In genomic region chr1:12617901-12618660, GRCh38 we compare ENCODE assay signal across 8 cellular contexts. TPM values are rescaled to one million over a fixed set of nuclear protein-coding genes. Genes with fewer than 3 reads are reported as not detected.
DNase-seq lines count a peak whose midpoint lies in the region; ATAC-seq and TF ChIP-seq lines count a peak whose summit lies in the region.

Gene DHRS3, minus strand, starts transcription at chr1:12618210. Its CDS starts 862 bp downstream, at chr1:12617348.

- H3K36me3 ChIP-seq in CD4-positive, CD25-positive, alpha-beta regulatory T cell (ENCODE audit: control insufficient read depth, insufficient read depth, low read length): no peaks in the 10 kb centered on the region
- H3K36me3 ChIP-seq in mucosa of descending colon (ENCODE audit: low read depth): no peaks in the 10 kb centered on the region

- no peak for TF ChIP-seq CTCF in mucosa of descending colon (IDR thresholded peaks at IDR 0.05)

- ATAC-seq in CD4-positive, CD25-positive, alpha-beta regulatory T cell (ENCODE audit: low read depth in 2 of 2): peak; percentile 48 to 57
- ATAC-seq in HG02588 (IDR thresholded peaks at IDR 0.05; ENCODE audit: unreplicated experiment) (peak; percentile 51), mucosa of descending colon (peak; percentile 64), HG03342 (IDR thresholded peaks at IDR 0.05; ENCODE audit: unreplicated experiment) (no peak)
- ATAC-seq in stimulated activated memory B cell treated with anti-CD40 and anti-IgM and Interleukin-4, amounts not matched to agents 10 μg/mL and 1 μg/mL and 100 μg/mL, for 72 hours: peak; percentile 78

- peak within 1 kb of the TSS; percentile 89 to 98 (median 96) for H3K27ac Mint-ChIP-seq in CD4-positive, CD25-positive, alpha-beta regulatory T cell
- H3K27ac Mint-ChIP-seq in stimulated activated memory B cell treated with anti-CD40 and anti-IgM and Interleukin-4, amounts not matched to agents 10 μg/mL and 1 μg/mL and 100 μg/mL, for 72 hours: peak within 1 kb of the TSS; percentile 92

- H3K4me3 ChIP-seq in CD4-positive, CD25-positive, alpha-beta regulatory T cell (ENCODE audit: low read depth, low read length): peak within 1 kb of the TSS; percentile 80
- H3K4me3 ChIP-seq in mucosa of descending colon: peak within 1 kb of the TSS; percentile 76

- H3K4me3 Mint-ChIP-seq in CD4-positive, CD25-positive, alpha-beta regulatory T cell: peak within 1 kb of the TSS; percentile 92 to 99 (median 98)
- peak within 1 kb of the TSS; percentile 94 for H3K4me3 Mint-ChIP-seq in stimulated activated memory B cell treated with anti-CD40 and anti-IgM and Interleukin-4, amounts not matched to agents 10 μg/mL and 1 μg/mL and 100 μg/mL, for 72 hours

- TF ChIP-seq POLR2A in erythroblast (IDR thresholded peaks at IDR 0.05; ENCODE audit: low read length): peak; percentile 38

- H3K27ac ChIP-seq in CD4-positive, CD25-positive, alpha-beta regulatory T cell (ENCODE audit: insufficient read depth, low read length, poor library complexity, severe bottlenecking): peak within 1 kb of the TSS; percentile 75

- H3K4me1 Mint-ChIP-seq in CD4-positive, CD25-positive, alpha-beta regulatory T cell: peaks cover 7 to 66% (median 23%) of the 10 kb centered on the region in 4 donors
- H3K4me1 Mint-ChIP-seq in stimulated activated memory B cell treated with anti-CD40 and anti-IgM and Interleukin-4, amounts not matched to agents 10 μg/mL and 1 μg/mL and 100 μg/mL, for 72 hours: peaks cover 53% of the 10 kb centered on the region

- peaks cover 0 to 2% (median 0%) of the 10 kb centered on the region in 7 donors for H3K9me3 Mint-ChIP-seq in CD4-positive, CD25-positive, alpha-beta regulatory T cell
- no peaks in the 10 kb centered on the region for H3K9me3 Mint-ChIP-seq in stimulated activated memory B cell treated with anti-CD40 and anti-IgM and Interleukin-4, amounts not matched to agents 10 μg/mL and 1 μg/mL and 100 μg/mL, for 72 hours

- peaks cover 55% of the 10 kb centered on the region for H3K4me1 ChIP-seq in CD4-positive, CD25-positive, alpha-beta regulatory T cell (ENCODE audit: control insufficient read depth, insufficient read depth, low read length, poor library complexity, severe bottlenecking)
- peaks cover 18% of the 10 kb centered on the region for H3K4me1 ChIP-seq in mucosa of descending colon (ENCODE audit: low read depth)

- peaks cover 4% of the 10 kb centered on the region for H3K36me3 Mint-ChIP-seq in CD4-positive, CD25-positive, alpha-beta regulatory T cell
- peaks cover 23% of the 10 kb centered on the region for H3K36me3 Mint-ChIP-seq in stimulated activated memory B cell treated with anti-CD40 and anti-IgM and Interleukin-4, amounts not matched to agents 10 μg/mL and 1 μg/mL and 100 μg/mL, for 72 hours

- intact Hi-C loops in mucosa of descending colon (cut with DNase I, micrococcal nuclease): loop anchor here in 1 of 2 donors (10.0 kb wide), 1 partner anchor 143 kb away; no protein-coding TSS in a partner anchor

- peaks cover 5% of the 10 kb centered on the region for H3K27me3 ChIP-seq in CD4-positive, CD25-positive, alpha-beta regulatory T cell (ENCODE audit: control insufficient read depth, insufficient read depth, low read length)

- peaks cover 63% of the 10 kb centered on the region for H3K27me3 Mint-ChIP-seq in CD4-positive, CD25-positive, alpha-beta regulatory T cell
- peaks cover 70% of the 10 kb centered on the region for H3K27me3 Mint-ChIP-seq in stimulated activated memory B cell treated with anti-CD40 and anti-IgM and Interleukin-4, amounts not matched to agents 10 μg/mL and 1 μg/mL and 100 μg/mL, for 72 hours

- DNase-seq in CD4-positive, CD25-positive, alpha-beta regulatory T cell: peak; percentile 49 to 74 (median 73)
- peak; percentile 52 for DNase-seq in NOMO-1 treated with dmso at 0.1 percent for 144 hours (lab: John Stamatoyannopoulos, UW; ENCODE audit: unreplicated experiment)
- peak; percentile 80 to 84 for DNase-seq in activated T-cell treated with anti-CD3 and anti-CD28 coated beads, Interleukin-2, amount 50 U/mL, for 48 hours
- peak; percentile 81 to 86 for DNase-seq in erythroblast (lab: John Stamatoyannopoulos, UW)
- DNase-seq in mucosa of descending colon: peak; percentile 84 to 92 (median 90)

- no peaks in the 10 kb centered on the region for H3K9me3 ChIP-seq in CD4-positive, CD25-positive, alpha-beta regulatory T cell (ENCODE audit: control insufficient read depth in 2 of 2, low read length in 2 of 2)
- H3K9me3 ChIP-seq in mucosa of descending colon: no peaks in the 10 kb centered on the region

RNA-seq across cellular contexts. Expression of gene DHRS3, which starts in this region (rescaled TPM):
- 15.2 TPM for total RNA-seq in CD4-positive, CD25-positive, alpha-beta regulatory T cell
- 10 to 100 TPM in 3 of 4 donors, 1 to 10 TPM in 1; 8.8 to 25.6 (median 16.1) TPM for polyA plus RNA-seq in CD4-positive, CD25-positive, alpha-beta regulatory T cell
- total RNA-seq in mucosa of descending colon: 100 to 1,000 TPM in 1 of 3 donors, 10 to 100 TPM in 2; 85.9 to 141 (median 90.1) TPM
